8 cellular contexts compared by ENCODE assay signal in genomic region chr1:26471498-26472329, GRCh38. TPM values are rescaled to one million over a fixed set of nuclear protein-coding genes. Genes with fewer than 3 reads are reported as not detected.
DNase-seq lines count a peak whose midpoint lies in the region; ATAC-seq, FAIRE-seq and TF ChIP-seq lines count a peak whose summit lies in the region.

No MANE protein-coding gene starts in this region.

- peak overlapping the region; percentile 91 for H3K27ac ChIP-seq in RWPE2 (ENCODE audit: poor library complexity, severe bottlenecking)

- peaks cover 18% of the 10 kb centered on the region for H3K4me1 ChIP-seq in RWPE2 (ENCODE audit: insufficient read depth, poor library complexity, severe bottlenecking)

- DNase-seq in COR-L47 (lab: John Stamatoyannopoulos, UW) (peak; percentile 81), GM20000 (ENCODE audit: low spot score) (peak; percentile 40), HuH-7.5 (ENCODE audit: low spot score) (peak; percentile 18), RWPE2 (ENCODE audit: low spot score) (peak; percentile 81), amniotic stem cell (lab: John Stamatoyannopoulos, UW) (peak; percentile 56), left ventricle myocardium superior (peak; percentile 76), posterior vena cava (ENCODE audit: low spot score) (peak; percentile 92), D721Med (ENCODE audit: insufficient read length, low spot score) (no peak)

- no peaks in the 10 kb centered on the region for H3K27me3 ChIP-seq in RWPE2 (ENCODE audit: insufficient read depth, poor library complexity, severe bottlenecking)

- no peak for FAIRE-seq in D721Med (lab: Jason Lieb, UNC)

- no peak for TF ChIP-seq CTCF in GM20000 (IDR thresholded peaks at IDR 0.05; ENCODE audit: extremely low read depth, missing control alignments)
- TF ChIP-seq CTCF in RWPE2 (IDR thresholded peaks at IDR 0.05; ENCODE audit: poor library complexity, severe bottlenecking) = no peak
- TF ChIP-seq CTCF in D721Med (IDR thresholded peaks at IDR 0.05; ENCODE audit: insufficient read depth, missing control alignments) = no peak

- peak overlapping the region; percentile 85 for H3K4me3 ChIP-seq in RWPE2 (ENCODE audit: severe bottlenecking)

- intact Hi-C loops in left ventricle myocardium superior (cut with micrococcal nuclease) = no loop called here
- intact Hi-C loops in posterior vena cava (cut with DNase I) = no loop called here

- no peaks in the 10 kb centered on the region for H3K9me3 ChIP-seq in RWPE2 (ENCODE audit: severe bottlenecking)

- H3K36me3 ChIP-seq in RWPE2 (ENCODE audit: low read depth) = peaks cover 45% of the 10 kb centered on the region

- ATAC-seq in RWPE2 (ENCODE audit: low read depth) = peak; percentile 50
- peak; percentile 34 for ATAC-seq in left ventricle myocardium superior

RNA-seq across cellular contexts. Expression of gene HMGN2, which starts 0.5 kb away (rescaled TPM):
- 145 TPM for total RNA-seq in left ventricle myocardium superior
- total RNA-seq in posterior vena cava = 100 to 1,000 TPM; 129 to 265 TPM

RNA-seq across cellular contexts. Expression of gene DHDDS, which starts 39.6 kb away (rescaled TPM):
- 29.3 TPM for total RNA-seq in left ventricle myocardium superior
- total RNA-seq in posterior vena cava = 10 to 100 TPM; 43.3 to 45.2 TPM

RNA-seq across cellular contexts. Expression of gene RPS6KA1, which starts 57.8 kb away (rescaled TPM):
- total RNA-seq in left ventricle myocardium superior (4.6 TPM), posterior vena cava (10 to 100 TPM; 10.2 to 13.9 TPM)
